Comparison of ENCODE assay signal across 8 cellular contexts in genomic region chr1:8025061-8025670, GRCh38. TPM values are rescaled to one million over a fixed set of nuclear protein-coding genes. Genes with fewer than 3 reads are reported as not detected.
A peak's percentile ranks its signal among the peaks of the same experiment; 100 is the strongest.
DNase-seq lines count a peak whose midpoint lies in the region; ATAC-seq and TF ChIP-seq lines count a peak whose summit lies in the region.

No MANE protein-coding gene starts in this region.

- H3K36me3 ChIP-seq in heart right ventricle (no peaks in the 10 kb centered on the region), thymus (ENCODE audit: control insufficient read depth, insufficient read depth) (no peaks in the 10 kb centered on the region)

- TF ChIP-seq CTCF in heart right ventricle (IDR thresholded peaks at IDR 0.05) = no peak

- intact Hi-C loops in heart right ventricle (cut with DNase I) = loop anchor here in 5 of 10 donors (5.0 to 10.0 kb wide), 5 partner anchors 43 to 680 kb away; partner anchors contain the start of gene SLC45A1 (in 2 of the 5)
- intact Hi-C loops in Right ventricle myocardium inferior (cut with DNase I) = loop anchor here (5.0 kb wide), 2 partner anchors 192 to 212 kb away; no protein-coding TSS in a partner anchor

- ATAC-seq in heart right ventricle (no peak), Right ventricle myocardium inferior (no peak), GM18870 (IDR thresholded peaks at IDR 0.05; ENCODE audit: unreplicated experiment) (no peak), GM18520 (IDR thresholded peaks at IDR 0.05; ENCODE audit: unreplicated experiment) (no peak)

- peak overlapping the region; percentile 51 to 91 (median 88) for H3K4me3 ChIP-seq in heart right ventricle
- peak overlapping the region; percentile 58 for H3K4me3 ChIP-seq in thymus (ENCODE audit: low read length)

- H3K4me1 ChIP-seq in heart right ventricle (peaks cover 0 to 63% (median 35%) of the 10 kb centered on the region in 9 donors), thymus (ENCODE audit: control insufficient read depth, insufficient read depth, low read length) (no peaks in the 10 kb centered on the region)

- no peaks in the 10 kb centered on the region for H3K9me3 ChIP-seq in heart right ventricle
- H3K9me3 ChIP-seq in thymus (ENCODE audit: control insufficient read depth) = no peaks in the 10 kb centered on the region

- H3K27ac ChIP-seq in heart right ventricle (peak overlapping the region in 9 of 10 donors; percentile 88 to 94 (median 91)), thymus (ENCODE audit: low read depth) (no peak overlapping the region)

- peaks cover 0 to 55% (median 0%) of the 10 kb centered on the region in 7 donors for H3K27me3 ChIP-seq in heart right ventricle
- H3K27me3 ChIP-seq in thymus (ENCODE audit: control insufficient read depth, insufficient read depth) = peaks cover 46% of the 10 kb centered on the region

- no peak for DNase-seq in heart right ventricle
- DNase-seq in Right ventricle myocardium inferior (ENCODE audit: missing footprints) = no peak
- DNase-seq in astrocyte of the hippocampus (ENCODE audit: low read depth, low spot score) = peak; percentile 45
- peak; percentile 50 for DNase-seq in left kidney (ENCODE audit: low read depth, low spot score)
- DNase-seq in NOMO-1 treated with dmso at 0.1 percent for 144 hours (lab: John Stamatoyannopoulos, UW; ENCODE audit: unreplicated experiment) = no peak

- 6 to 7% methylated on average over 19 of the region's 19 CpGs for WGBS in heart right ventricle, 2 donors
- 11% methylated on average over 19 of the region's 19 CpGs for WGBS in thymus

RNA-seq across cellular contexts. Expression of gene ERRFI1, which starts 0.9 kb away (rescaled TPM):
- total RNA-seq in heart right ventricle = 10 to 100 TPM in 5 of 10 donors, 1 to 10 TPM in 5; 5.8 to 15.9 (median 10.0) TPM
- 10 to 100 TPM in 1 of 2 donors, 1 to 10 TPM in 1; 6.5 to 17.5 TPM for polyA plus RNA-seq in heart right ventricle
- 12.8 TPM for total RNA-seq in Right ventricle myocardium inferior
- polyA plus RNA-seq in thymus = 75.0 TPM

Comparison
In these comparisons a context has a peak if more than half of its experiments do, and no peak if none do; other contexts are left out.
1. DNase-seq: peak in astrocyte of the hippocampus (single experiment) and left kidney (single experiment); none in heart right ventricle (0 of 2), Right ventricle myocardium inferior (single experiment) and NOMO-1 treated with dmso at 0.1 percent for 144 hours (single experiment).